10 cellular contexts compared by ENCODE assay signal in genomic region chr9:120921751-120922181, GRCh38. TPM values are rescaled to one million over a fixed set of nuclear protein-coding genes. Genes with fewer than 3 reads are reported as not detected.
DNase-seq lines count a peak whose midpoint lies in the region; ATAC-seq and TF ChIP-seq lines count a peak whose summit lies in the region.
"Had no signal": no experiment of that assay in that cellular context is flagged by ENCODE, and none has a peak within 500 bp of the region (broad histone marks: within the 10 kb centered on the region; RNA-seq: fewer than 3 reads in every experiment).

No MANE protein-coding gene starts in this region.

- H3K4me3 ChIP-seq in fibroblast of villous mesenchyme (ENCODE audit: low read depth, low read length) (no peak overlapping the region), endodermal cell (ENCODE audit: low read length) (no peak overlapping the region)

- no peak overlapping the region for H3K27ac ChIP-seq in endodermal cell (ENCODE audit: low read depth, low read length)

- CTCF ChIA-PET in activated B cell treated with CpG ODN at 0.5 μM for 24 hours (lab: Charles Lee) = interaction anchor here (2.5 kb wide), 1 partner anchor 14 kb away, joined by 14 read pairs; no protein-coding TSS in a partner anchor

- H3K36me3 ChIP-seq in endodermal cell (ENCODE audit: control insufficient read depth, insufficient read depth, low read length) = no peaks in the 10 kb centered on the region

- TF ChIP-seq CTCF in activated B cell treated with CpG ODN at 0.5 μM for 24 hours (IDR thresholded peaks at IDR 0.05) = no peak
- TF ChIP-seq CTCF in fibroblast of villous mesenchyme (IDR thresholded peaks at IDR 0.05; ENCODE audit: insufficient read depth, low read depth, low read length) = peak; percentile 10
- no peak for TF ChIP-seq CTCF in endodermal cell (conservative IDR thresholded peaks at IDR 0.05)

- H3K27ac Mint-ChIP-seq in activated B cell treated with CpG ODN at 0.5 μM for 24 hours (peak overlapping the region; percentile 99), endodermal cell (no peak overlapping the region)
- H3K27ac Mint-ChIP-seq in stimulated activated memory B cell treated with anti-CD40 and anti-IgM and Interleukin-4, amounts not matched to agents 10 μg/mL and 1 μg/mL and 100 μg/mL, for 72 hours = peak overlapping the region; percentile 98

- H3K4me3 Mint-ChIP-seq in activated B cell treated with CpG ODN at 0.5 μM for 24 hours (peak overlapping the region; percentile 87), endodermal cell (no peak overlapping the region)
- H3K4me3 Mint-ChIP-seq in stimulated activated memory B cell treated with anti-CD40 and anti-IgM and Interleukin-4, amounts not matched to agents 10 μg/mL and 1 μg/mL and 100 μg/mL, for 72 hours = peak overlapping the region; percentile 94

- no peak overlapping the region for H3K9ac ChIP-seq in endodermal cell (ENCODE audit: extremely low read depth, low read length, poor library complexity, severe bottlenecking)

- DNase-seq in NCI-H82 (lab: John Stamatoyannopoulos, UW) = peak; percentile 70
- no peak for DNase-seq in NCI-H82 treated with DMSO at 0.1 percent for 48 hours (lab: John Stamatoyannopoulos, UW; ENCODE audit: unreplicated experiment)
- no peak for DNase-seq in activated B cell treated with CpG ODN at 0.5 μM for 24 hours
- DNase-seq in fibroblast of villous mesenchyme (ENCODE audit: low read depth) = no peak
- no peak for DNase-seq in left lobe of liver (ENCODE audit: low spot score)
- DNase-seq in endodermal cell = no peak
- no peak for DNase-seq in HCEC 1CT
- DNase-seq: 8988T, GF-D8 had no signal

- no peaks in the 10 kb centered on the region for H3K27me3 ChIP-seq in endodermal cell (ENCODE audit: control insufficient read depth, insufficient read depth, low read length, poor library complexity, severe bottlenecking)

- H3K4me1 Mint-ChIP-seq in activated B cell treated with CpG ODN at 0.5 μM for 24 hours (peaks cover 94% of the 10 kb centered on the region), endodermal cell (peaks cover 47% of the 10 kb centered on the region)
- peaks cover 90% of the 10 kb centered on the region for H3K4me1 Mint-ChIP-seq in stimulated activated memory B cell treated with anti-CD40 and anti-IgM and Interleukin-4, amounts not matched to agents 10 μg/mL and 1 μg/mL and 100 μg/mL, for 72 hours

- H3K9me3 Mint-ChIP-seq in activated B cell treated with CpG ODN at 0.5 μM for 24 hours (no peaks in the 10 kb centered on the region), endodermal cell (peaks cover 2% of the 10 kb centered on the region)
- peaks cover 1% of the 10 kb centered on the region for H3K9me3 Mint-ChIP-seq in stimulated activated memory B cell treated with anti-CD40 and anti-IgM and Interleukin-4, amounts not matched to agents 10 μg/mL and 1 μg/mL and 100 μg/mL, for 72 hours

- H3K27me3 Mint-ChIP-seq in activated B cell treated with CpG ODN at 0.5 μM for 24 hours = no peaks in the 10 kb centered on the region
- no peaks in the 10 kb centered on the region for H3K27me3 Mint-ChIP-seq in stimulated activated memory B cell treated with anti-CD40 and anti-IgM and Interleukin-4, amounts not matched to agents 10 μg/mL and 1 μg/mL and 100 μg/mL, for 72 hours
- H3K27me3 Mint-ChIP-seq in endodermal cell (ENCODE audit: insufficient read depth) = peaks cover 3% of the 10 kb centered on the region

- no peak for ATAC-seq in activated B cell treated with CpG ODN at 0.5 μM for 24 hours (ENCODE audit: low read depth)
- no peak for ATAC-seq in stimulated activated memory B cell treated with anti-CD40 and anti-IgM and Interleukin-4, amounts not matched to agents 10 μg/mL and 1 μg/mL and 100 μg/mL, for 72 hours
- no peak for ATAC-seq in left lobe of liver

- 69 to 70% methylated on average over 3 to 6 of the region's 6 CpGs for WGBS in endodermal cell (ENCODE audit: insufficient coverage in 1 of 2, insufficient read length in 1 of 2), 2 experiments

- intact Hi-C loops in activated B cell treated with CpG ODN at 0.5 μM for 24 hours (cut with micrococcal nuclease) = loop anchor here (1.0 kb wide), 1 partner anchor 15 kb away; no protein-coding TSS in a partner anchor

- no peaks in the 10 kb centered on the region for H3K9me3 ChIP-seq in endodermal cell (ENCODE audit: control insufficient read depth, low read length)

- H3K4me1 ChIP-seq in endodermal cell (ENCODE audit: control insufficient read depth, insufficient read depth, low read length) = peaks cover 39% of the 10 kb centered on the region

- POLR2A ChIA-PET in activated B cell treated with CpG ODN at 0.5 μM for 24 hours (lab: Charles Lee) = interaction anchor here (0.7 to 9.1 kb wide), 6 partner anchors 9 to 128 kb away, joined by 3 to 179 read pairs (median 46); partner anchors contain the start of gene FBXW2

- H3K36me3 Mint-ChIP-seq in activated B cell treated with CpG ODN at 0.5 μM for 24 hours (ENCODE audit: low read depth) = peaks cover 84% of the 10 kb centered on the region
- peaks cover 89% of the 10 kb centered on the region for H3K36me3 Mint-ChIP-seq in stimulated activated memory B cell treated with anti-CD40 and anti-IgM and Interleukin-4, amounts not matched to agents 10 μg/mL and 1 μg/mL and 100 μg/mL, for 72 hours
- no peaks in the 10 kb centered on the region for H3K36me3 Mint-ChIP-seq in endodermal cell (ENCODE audit: low read depth)

RNA-seq across cellular contexts. Expression of gene TRAF1, which starts 4.8 kb away (rescaled TPM):
- total RNA-seq in activated B cell treated with CpG ODN at 0.5 μM for 24 hours (115 and 130 TPM in 2 replicates), fibroblast of villous mesenchyme (0.86 and 1.6 TPM in 2 replicates), left lobe of liver (3.0 TPM), endodermal cell (1 to 10 TPM; 3.6 to 8.2 TPM)
- 3.1 TPM for polyA plus RNA-seq in endodermal cell (2013, experiment 1 of 2)
- 2.6 TPM for polyA plus RNA-seq in endodermal cell (2013, experiment 2 of 2)

RNA-seq across cellular contexts. Expression of gene PHF19, which starts 44.8 kb away (rescaled TPM):
- total RNA-seq in activated B cell treated with CpG ODN at 0.5 μM for 24 hours (50.2 and 55.3 TPM in 2 replicates), fibroblast of villous mesenchyme (27.1 and 35.8 TPM in 2 replicates), left lobe of liver (2.4 TPM), endodermal cell (10 to 100 TPM; 17.9 to 21.9 TPM)
- polyA plus RNA-seq in endodermal cell (2013, experiment 1 of 2) = 30.5 TPM
- 27.9 TPM for polyA plus RNA-seq in endodermal cell (2013, experiment 2 of 2)

Comparison
In these comparisons a context has a peak if more than half of its experiments do, and no peak if none do; other contexts are left out.
1. RNA of gene TRAF1, which starts 4.8 kb away (total RNA-seq): 115 to 130 TPM in activated B cell treated with CpG ODN at 0.5 μM for 24 hours; 3.6 to 8.2 TPM in endodermal cell, 3.0 TPM in left lobe of liver (single experiment) and 0.86 to 1.6 TPM in fibroblast of villous mesenchyme; every median in the first group is over 10 times any median in the second.